7 cellular contexts compared by ENCODE assay signal in the genomic region with DNA sequence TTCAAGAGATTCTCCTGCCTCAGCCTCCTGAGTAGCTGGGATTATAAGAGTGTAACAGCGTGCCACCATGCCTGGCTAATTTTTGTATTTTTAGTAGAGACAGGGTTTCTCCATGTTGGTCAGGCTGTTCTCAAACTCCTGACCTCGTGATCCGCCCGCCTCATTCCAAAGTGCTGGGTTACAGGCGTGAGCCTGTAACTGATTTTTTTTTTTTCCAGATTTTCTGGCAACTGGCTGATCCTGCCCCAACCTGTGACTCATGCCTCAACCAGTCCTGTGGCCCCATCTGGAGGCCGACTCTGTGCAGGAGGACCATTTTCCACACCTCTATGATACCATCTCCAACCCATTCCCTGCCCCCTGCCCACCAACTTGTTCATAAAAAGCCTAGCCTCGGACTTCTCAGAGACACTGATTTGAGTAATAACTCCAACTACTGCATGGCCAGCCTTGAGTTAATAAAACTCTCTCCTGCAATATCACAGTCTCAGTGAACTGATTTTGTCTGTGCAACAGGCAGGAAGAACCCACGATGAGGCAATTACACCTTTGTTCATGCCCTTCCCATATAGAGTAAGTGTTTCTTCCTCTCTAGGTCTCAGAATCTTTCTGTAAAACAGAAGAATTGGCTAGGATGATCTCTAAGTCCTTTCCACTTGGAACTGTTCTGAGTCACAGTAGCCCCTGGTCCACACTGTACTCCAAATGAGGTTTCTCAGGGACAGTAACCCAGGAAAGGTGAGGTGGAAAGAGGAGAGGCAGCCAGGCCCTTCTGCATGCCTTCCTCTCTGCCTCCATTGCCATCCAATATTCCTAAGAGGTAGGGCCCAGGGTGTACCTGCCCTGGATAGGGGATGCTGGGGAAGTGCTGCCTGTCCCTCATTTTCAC. TPM values are rescaled to one million over a fixed set of nuclear protein-coding genes. Genes with fewer than 3 reads are reported as not detected.
DNase-seq lines count a peak whose midpoint lies in the region; ATAC-seq and TF ChIP-seq lines count a peak whose summit lies in the region.

No MANE protein-coding gene starts in this region.

- no peak overlapping the region for H3K9ac ChIP-seq in HCT116 (ENCODE audit: low read length)

- H3K4me1 ChIP-seq in HCT116 (ENCODE audit: control insufficient read depth in 1 of 2, insufficient read depth in 2 of 2, low read length in 2 of 2) (peaks cover 8 to 14% of the 10 kb centered on the region in 2 experiments; a peak in 3 of 4 replicates), stomach (peaks cover 0 to 4% (median 0%) of the 10 kb centered on the region in 4 donors)

- no peaks in the 10 kb centered on the region for H3K36me3 ChIP-seq in HCT116 (ENCODE audit: control insufficient read depth in 1 of 2, insufficient read depth in 2 of 2, low read length in 2 of 2)
- H3K36me3 ChIP-seq in stomach: no peaks in the 10 kb centered on the region

- TF ChIP-seq CTCF in HCT116 (IDR thresholded peaks at IDR 0.05 in 2 of 3, conservative IDR thresholded peaks at IDR 0.05 in 1 of 3; ENCODE audit: borderline replicate concordance in 1 of 3, insufficient read depth in 1 of 3, low read depth in 2 of 3, low read length in 2 of 3) (peak; percentile 41 to 72 (median 46); a peak in 4 of 6 replicates), stomach (IDR thresholded peaks at IDR 0.05) (peak in 1 of 7 experiments; percentile 33)

- CTCF ChIA-PET in HCT116 (lab: Charles Lee): no interaction called here

- no peaks in the 10 kb centered on the region for H3K36me3 Mint-ChIP-seq in stimulated activated effector memory CD8-positive, alpha-beta T cell treated with anti-CD3 and anti-CD28 coated beads, Interleukin-12 subunit alpha, Interleukin-12 subunit beta, amount 100 ng/mL, for 72 hours

- no peak overlapping the region for H3K4me3 ChIP-seq in HCT116 (replicated peaks in 1 of 2; ENCODE audit: low read depth in 1 of 2, low read length in 2 of 2)
- no peak overlapping the region for H3K4me3 ChIP-seq in stomach

- no peak overlapping the region for H3K4me3 Mint-ChIP-seq in stimulated activated effector memory CD8-positive, alpha-beta T cell treated with anti-CD3 and anti-CD28 coated beads, Interleukin-12 subunit alpha, Interleukin-12 subunit beta, amount 100 ng/mL, for 72 hours

- TF ChIP-seq POLR2A in HCT116 (IDR thresholded peaks at IDR 0.05; ENCODE audit: borderline replicate concordance, extremely low read depth, insufficient read depth, insufficient read length): no peak
- TF ChIP-seq POLR2A in stomach (IDR thresholded peaks at IDR 0.05): no peak

- no peaks in the 10 kb centered on the region for H3K9me3 Mint-ChIP-seq in stimulated activated effector memory CD8-positive, alpha-beta T cell treated with anti-CD3 and anti-CD28 coated beads, Interleukin-12 subunit alpha, Interleukin-12 subunit beta, amount 100 ng/mL, for 72 hours

- RAD21 ChIA-PET in HCT116 (lab: Charles Lee; ENCODE audit: low non-redundant PET in 1 of 2, low total read pairs in 2 of 2, uncharacterized antibody in 2 of 2, unreplicated experiment in 2 of 2): no interaction called here

- H4K20me1 ChIP-seq in HCT116 (ENCODE audit: insufficient read depth): no peaks in the 10 kb centered on the region

- H3K27me3 ChIP-seq in HCT116 (ENCODE audit: insufficient read depth, low read length) (no peaks in the 10 kb centered on the region), stomach (no peaks in the 10 kb centered on the region)

- POLR2A ChIA-PET in HCT116 (lab: Charles Lee): no interaction called here

- TF ChIP-seq RAD21 in HCT116 (IDR thresholded peaks at IDR 0.05; ENCODE audit: low read depth): peak; percentile 90

- peak; percentile 99 for ATAC-seq in HCT116
- no peak for ATAC-seq in stimulated activated effector memory CD8-positive, alpha-beta T cell treated with anti-CD3 and anti-CD28 coated beads, Interleukin-12 subunit alpha, Interleukin-12 subunit beta, amount 100 ng/mL, for 72 hours

- no peaks in the 10 kb centered on the region for H3K4me1 Mint-ChIP-seq in stimulated activated effector memory CD8-positive, alpha-beta T cell treated with anti-CD3 and anti-CD28 coated beads, Interleukin-12 subunit alpha, Interleukin-12 subunit beta, amount 100 ng/mL, for 72 hours

- DNase-seq in HCT116 (ENCODE audit: low read depth, low spot score) (peak; percentile 54), SK-MEL-5 (ENCODE audit: low read depth, low spot score) (peak; percentile 87), glomerular visceral epithelial cell (ENCODE audit: extremely low spot score) (peak; percentile 75), stomach (peak; percentile 45), T-helper 1 cell (no peak)
- DNase-seq in activated CD4-positive, alpha-beta T cell treated with anti-CD3 and anti-CD28 coated beads for 1 hour: no peak
- no peak for DNase-seq in stimulated activated effector memory CD8-positive, alpha-beta T cell treated with anti-CD3 and anti-CD28 coated beads, Interleukin-12 subunit alpha, Interleukin-12 subunit beta, amount 100 ng/mL, for 72 hours (ENCODE audit: low spot score in 2 of 2)

- H3K9me3 ChIP-seq in HCT116 (ENCODE audit: control insufficient read depth in 1 of 2, insufficient read depth in 1 of 2, low read depth in 1 of 2, low read length in 2 of 2) (no peaks in the 10 kb centered on the region), stomach (no peaks in the 10 kb centered on the region)

- peak overlapping the region; percentile 40 for H3K4me2 ChIP-seq in HCT116 (ENCODE audit: low read length)

- H3K79me2 ChIP-seq in HCT116 (ENCODE audit: insufficient read depth, low read length): no peaks in the 10 kb centered on the region

- intact Hi-C loops in HCT116 (cut with micrococcal nuclease): loop anchor here (1.0 to 10.0 kb wide), 2 partner anchors 126 to 304 kb away; no protein-coding TSS in a partner anchor
- intact Hi-C loops in stomach (cut with DNase I; ENCODE audit: low total_unique reads): no loop called here

- H3K27ac ChIP-seq in HCT116 (ENCODE audit: low read depth, low read length): no peak overlapping the region
- no peak overlapping the region for H3K27ac ChIP-seq in stomach

- peak overlapping the region; percentile 78 for H2AFZ ChIP-seq in HCT116 (ENCODE audit: low read depth, low read length, poor library complexity, severe bottlenecking)

- in situ Hi-C loops in SK-MEL-5 (cut with HindIII; ENCODE audit: low pct_unique_long_range_greater_than_20kb, low sequenced_read_pairs): no loop called here

- H3K9me2 ChIP-seq in HCT116 (ENCODE audit: insufficient read depth): no peaks in the 10 kb centered on the region

- no TSS peak for BruUV-seq in HCT116 (replicated peaks; lab: Mats Ljungman, UMichigan)

- no peak overlapping the region for H3K27ac Mint-ChIP-seq in stimulated activated effector memory CD8-positive, alpha-beta T cell treated with anti-CD3 and anti-CD28 coated beads, Interleukin-12 subunit alpha, Interleukin-12 subunit beta, amount 100 ng/mL, for 72 hours

- TF ChIP-seq EP300 in stomach (IDR thresholded peaks at IDR 0.05): no peak

- WGBS in stomach, 5 donors: 42 to 54% (median 52%) methylated on average over 8 of the region's 8 CpGs

TF ChIP-seq in HCT116, 20 proteins besides CTCF, POLR2A, EP300 and RAD21:
- TF ChIP-seq ATF3 (IDR thresholded peaks at IDR 0.05) (no peak), CBX3 (IDR thresholded peaks at IDR 0.05; ENCODE audit: low read depth) (0 out of 2 replicates have a peak, but pooled peaks have one; percentile 30), ELF1 (IDR thresholded peaks at IDR 0.05; ENCODE audit: borderline replicate concordance, low read depth) (no peak), ZNF274 (IDR thresholded peaks at IDR 0.05; ENCODE audit: low read depth, low read length) (no peak), EZH2phosphoT487 (IDR thresholded peaks at IDR 0.05; ENCODE audit: borderline replicate concordance) (no peak), ZFX (IDR thresholded peaks at IDR 0.05) (no peak)

RNA-seq across cellular contexts. Expression of gene CNOT1, which starts 8.8 kb away (rescaled TPM):
- total RNA-seq in HCT116 (2021; ENCODE audit: unreplicated experiment): 230 TPM
- polyA plus RNA-seq in HCT116 (2012): 259 and 294 TPM in 2 replicates
- total RNA-seq in SK-MEL-5 (2014; rRNA removed; shearing (Covaris generic)): 118 and 121 TPM in 2 replicates
- polyA plus RNA-seq in SK-MEL-5 (2015; cell fraction: cytosol; rRNA removed): 72.0 and 99.5 TPM in 2 replicates
- polyA plus RNA-seq in SK-MEL-5 (2015; cell fraction: nucleus; rRNA removed): 83.3 and 84.9 TPM in 2 replicates
- total RNA-seq in stomach: 100 to 1,000 TPM; 130 to 282 (median 180) TPM
- 10 to 100 TPM; 39.9 to 61.7 (median 47.4) TPM for polyA plus RNA-seq in stomach

RNA-seq across cellular contexts. Expression of gene SLC38A7, which starts 46.2 kb away (rescaled TPM):
- 9.8 TPM for total RNA-seq in HCT116 (2021; ENCODE audit: unreplicated experiment)
- 4.0 and 4.7 TPM in 2 replicates for polyA plus RNA-seq in HCT116 (2012)
- 23.4 and 30.3 TPM in 2 replicates for total RNA-seq in SK-MEL-5 (2014; rRNA removed; shearing (Covaris generic))
- 25.2 and 32.5 TPM in 2 replicates for polyA plus RNA-seq in SK-MEL-5 (2015; cell fraction: cytosol; rRNA removed)
- polyA plus RNA-seq in SK-MEL-5 (2015; cell fraction: nucleus; rRNA removed): 53.6 and 57.8 TPM in 2 replicates
- total RNA-seq in stomach: 10 to 100 TPM in 2 of 5 donors, 1 to 10 TPM in 2, under 1 TPM in 1; 0.87 to 35.6 (median 9.1) TPM
- 1 to 10 TPM; 1.4 to 3.4 (median 2.9) TPM for polyA plus RNA-seq in stomach

Comparison
In these comparisons a context has a peak if more than half of its experiments do, and no peak if none do; other contexts are left out.
1. DNase-seq: peak in HCT116 (single experiment), SK-MEL-5 (single experiment), glomerular visceral epithelial cell (single experiment) and stomach (single experiment); none in activated CD4-positive, alpha-beta T cell treated with anti-CD3 and anti-CD28 coated beads for 1 hour (single experiment), stimulated activated effector memory CD8-positive, alpha-beta T cell treated with anti-CD3 and anti-CD28 coated beads, Interleukin-12 subunit alpha, Interleukin-12 subunit beta, amount 100 ng/mL, for 72 hours (0 of 2) and T-helper 1 cell (0 of 5).